1 cellular context compared by ENCODE assay signal in genomic region chr16:14186007-14186953, GRCh38.
A peak's percentile ranks its signal among the peaks of the same experiment; 100 is the strongest.
TF ChIP-seq lines count a peak whose summit lies in the region.

No MANE protein-coding gene starts in this region.

TF ChIP-seq in HEK293, 187 proteins besides CTCF, POLR2A, EP300 and RAD21 (continued from another document and continues in another):
- TF ChIP-seq ZBTB44 (tag by site-specific recombination; IDR thresholded peaks at IDR 0.05) = peak; percentile 52
- 0 out of 2 replicates have a peak, but pooled peaks have one; percentile 25 for TF ChIP-seq ZNF18 (tag by site-specific recombination; IDR thresholded peaks at IDR 0.05)
- TF ChIP-seq ZNF184 (tag by site-specific recombination; IDR thresholded peaks at IDR 0.05) = no peak
- TF ChIP-seq ZNF174 (tag by site-specific recombination; IDR thresholded peaks at IDR 0.05) = no peak
- no peak for TF ChIP-seq ZNF280D (tag by site-specific recombination; IDR thresholded peaks at IDR 0.05)
- TF ChIP-seq ZNF792 (tag by site-specific recombination; IDR thresholded peaks at IDR 0.05) = no peak
- TF ChIP-seq KLF10 (tag by site-specific recombination; IDR thresholded peaks at IDR 0.05) = no peak
- no peak for TF ChIP-seq REPIN1 (tag by site-specific recombination; IDR thresholded peaks at IDR 0.05; ENCODE audit: low read depth)
- TF ChIP-seq ELK4 (IDR thresholded peaks at IDR 0.05; ENCODE audit: borderline replicate concordance, low read depth, low read length) = no peak
- TF ChIP-seq REST (tag by site-specific recombination; IDR thresholded peaks at IDR 0.05) = no peak
- TF ChIP-seq ZNF660 (tag by site-specific recombination; IDR thresholded peaks at IDR 0.05) = peak; percentile 71; the same call in 1 of the 2 replicates
- TF ChIP-seq ZNF341 (tag by site-specific recombination; IDR thresholded peaks at IDR 0.05; ENCODE audit: low read depth) = peak; percentile 87
- TF ChIP-seq ZNF626 (tag by site-specific recombination; IDR thresholded peaks at IDR 0.05) = no peak
- TF ChIP-seq ZEB2 (tag by site-specific recombination; IDR thresholded peaks at IDR 0.05) = peak; percentile 94
- TF ChIP-seq ZNF692 (tag by site-specific recombination; IDR thresholded peaks at IDR 0.05) = peak; percentile 80
- no peak for TF ChIP-seq ZNF585B (tag by site-specific recombination; IDR thresholded peaks at IDR 0.05)
- TF ChIP-seq PRDM2 (tag by site-specific recombination; IDR thresholded peaks at IDR 0.05; ENCODE audit: borderline replicate concordance) = no peak
- peak; percentile 46; the same call in 1 of the 2 replicates for TF ChIP-seq ZNF629 (tag by site-specific recombination; IDR thresholded peaks at IDR 0.05)
- no peak for TF ChIP-seq ZSCAN16 (tag by site-specific recombination; IDR thresholded peaks at IDR 0.05)
- no peak for TF ChIP-seq INSM2 (tag by site-specific recombination; IDR thresholded peaks at IDR 0.05)
- TF ChIP-seq ZNF624 (tag by site-specific recombination; IDR thresholded peaks at IDR 0.05) = no peak
- no peak for TF ChIP-seq ZNF175 (tag by site-specific recombination; IDR thresholded peaks at IDR 0.05)
- no peak for TF ChIP-seq ZBTB26 (tag by site-specific recombination; optimal IDR thresholded peaks at IDR 0.05)
- TF ChIP-seq ZNF549 (tag by site-specific recombination; IDR thresholded peaks at IDR 0.05) = no peak
- no peak for TF ChIP-seq GFI1B (tag by site-specific recombination; IDR thresholded peaks at IDR 0.05)
- TF ChIP-seq ZFHX2 (tag by site-specific recombination; conservative IDR thresholded peaks at IDR 0.05) = peak; percentile 23; the same call in 1 of the 2 replicates
- TF ChIP-seq ZNF211 (tag by site-specific recombination; IDR thresholded peaks at IDR 0.05; ENCODE audit: low read depth) = no peak
- TF ChIP-seq ZNF747 (tag by site-specific recombination; IDR thresholded peaks at IDR 0.05) = no peak
- 0 out of 2 replicates have a peak, but pooled peaks have one; percentile 30 for TF ChIP-seq ZNF639 (tag by site-specific recombination; IDR thresholded peaks at IDR 0.05)
